Comparison of ENCODE assay signal across 8 cellular contexts in the genomic region with DNA sequence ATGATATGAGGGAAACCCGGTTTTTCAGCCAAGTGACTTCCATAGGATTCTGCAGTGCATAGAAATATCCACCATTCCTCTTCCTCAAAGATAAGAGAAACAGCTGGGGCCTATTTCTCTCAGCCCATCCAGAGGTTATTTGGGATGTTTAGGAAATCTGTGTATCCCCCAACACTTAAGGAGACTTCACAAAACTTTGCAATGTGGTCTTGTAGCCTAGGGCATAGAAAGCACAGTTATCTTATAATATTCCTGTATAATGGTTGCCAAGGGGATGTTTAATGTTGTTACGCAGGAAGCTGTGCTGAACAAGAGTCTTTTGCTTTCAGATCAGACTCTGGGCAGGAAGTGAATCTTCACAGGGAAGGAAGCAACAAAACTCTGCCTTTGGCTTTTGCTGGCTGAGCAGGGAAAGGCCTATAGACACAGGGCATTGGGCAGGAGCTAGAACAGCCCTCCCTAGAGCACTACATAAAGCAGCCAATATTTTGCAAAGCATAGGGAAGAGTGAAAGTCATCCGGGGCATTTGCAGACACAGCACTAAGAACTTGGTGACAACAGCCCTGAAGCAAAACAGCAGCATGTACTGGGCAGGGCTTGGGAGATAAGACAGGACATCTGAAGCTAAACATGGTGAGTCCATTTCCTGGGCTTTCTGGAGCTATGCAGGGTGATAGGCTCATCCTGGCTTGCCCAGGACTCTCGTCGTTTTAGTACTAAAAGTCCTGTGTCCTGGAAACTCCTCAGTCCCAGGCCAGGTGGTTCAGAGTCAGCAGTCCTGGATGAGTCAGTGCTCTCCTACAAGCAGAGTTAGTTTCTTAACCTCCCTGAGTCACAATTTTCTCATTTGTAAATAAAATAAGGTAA. TPM values are rescaled to one million over a fixed set of nuclear protein-coding genes. Genes with fewer than 3 reads are reported as not detected.
DNase-seq lines count a peak whose midpoint lies in the region; ATAC-seq and TF ChIP-seq lines count a peak whose summit lies in the region.

No MANE protein-coding gene starts in this region.

- no peaks in the 10 kb centered on the region for H3K9me3 ChIP-seq in SJSA1 (replicated peaks)

- peak overlapping the region; percentile 19 for H3K27ac ChIP-seq in SJSA1

- DNase-seq in activated CD4-positive, alpha-beta T cell treated with anti-CD3 and anti-CD28 coated beads for 48 hours = peak; percentile 49
- no peak for DNase-seq in activated CD4-positive, alpha-beta T cell treated with anti-CD3 and anti-CD28 coated beads, Interleukin-2, amount 50 U/mL, for 4 hours
- DNase-seq in SJSA1 (ENCODE audit: low read depth in 1 of 2, low spot score in 2 of 2) (peak; percentile 46 to 53), mesothelial cell of epicardium (ENCODE audit: low spot score in 2 of 2, unreplicated experiment in 2 of 2) (peak in 1 of 2 experiments; percentile 35), GOT3 (lab: John Stamatoyannopoulos, UW) (no peak), activated gamma-delta T cell (lab: John Stamatoyannopoulos, UW) (no peak)

- H3K36me3 Mint-ChIP-seq in dendritic cell treated with granulocyte-macrophage colony-stimulating factor and Interleukin-4, amounts not matched to agents 40 ng/mL and 50 ng/mL, for 4 days (ENCODE audit: low read depth) = no peaks in the 10 kb centered on the region
- peaks cover 3% of the 10 kb centered on the region for H3K36me3 Mint-ChIP-seq in mesothelial cell of epicardium

- peaks cover 17% of the 10 kb centered on the region for H3K9me3 Mint-ChIP-seq in dendritic cell treated with granulocyte-macrophage colony-stimulating factor and Interleukin-4, amounts not matched to agents 40 ng/mL and 50 ng/mL, for 4 days
- peaks cover 24% of the 10 kb centered on the region for H3K9me3 Mint-ChIP-seq in mesothelial cell of epicardium

- intact Hi-C loops in dendritic cell treated with granulocyte-macrophage colony-stimulating factor and Interleukin-4, amounts not matched to agents 40 ng/mL and 50 ng/mL, for 4 days (cut with micrococcal nuclease) = loop anchor here (5.0 to 10.0 kb wide), 3 partner anchors 106 to 459 kb away; no protein-coding TSS in a partner anchor

- no peaks in the 10 kb centered on the region for H3K36me3 ChIP-seq in SJSA1

- peaks cover 25% of the 10 kb centered on the region for H3K27me3 Mint-ChIP-seq in dendritic cell treated with granulocyte-macrophage colony-stimulating factor and Interleukin-4, amounts not matched to agents 40 ng/mL and 50 ng/mL, for 4 days
- H3K27me3 Mint-ChIP-seq in mesothelial cell of epicardium (ENCODE audit: low read depth) = peaks cover 14% of the 10 kb centered on the region

- ATAC-seq in HG02973 (IDR thresholded peaks at IDR 0.05; ENCODE audit: unreplicated experiment) = no peak

- H3K4me3 Mint-ChIP-seq in dendritic cell treated with granulocyte-macrophage colony-stimulating factor and Interleukin-4, amounts not matched to agents 40 ng/mL and 50 ng/mL, for 4 days = peak overlapping the region; percentile 56
- H3K4me3 Mint-ChIP-seq in mesothelial cell of epicardium = peak overlapping the region; percentile 45

- peaks cover 28% of the 10 kb centered on the region for H3K4me1 ChIP-seq in SJSA1 (replicated peaks)

- TF ChIP-seq CTCF in mesothelial cell of epicardium (IDR thresholded peaks at IDR 0.05; ENCODE audit: unreplicated experiment) = no peak

- H3K4me1 Mint-ChIP-seq in dendritic cell treated with granulocyte-macrophage colony-stimulating factor and Interleukin-4, amounts not matched to agents 40 ng/mL and 50 ng/mL, for 4 days (ENCODE audit: low read depth) = peaks cover 21% of the 10 kb centered on the region
- H3K4me1 Mint-ChIP-seq in mesothelial cell of epicardium = peaks cover 26% of the 10 kb centered on the region

- H3K4me3 ChIP-seq in SJSA1 = peak overlapping the region; percentile 13; the same call in 1 of the 2 replicates

- peak overlapping the region; percentile 83 for H3K27ac Mint-ChIP-seq in dendritic cell treated with granulocyte-macrophage colony-stimulating factor and Interleukin-4, amounts not matched to agents 40 ng/mL and 50 ng/mL, for 4 days
- peak overlapping the region; percentile 97 for H3K27ac Mint-ChIP-seq in mesothelial cell of epicardium

- H3K27me3 ChIP-seq in SJSA1 (replicated peaks) = no peaks in the 10 kb centered on the region

RNA-seq across cellular contexts. Expression of gene BEAN1, which starts 18.7 kb away (rescaled TPM):
- total RNA-seq in SJSA1 (2014; rRNA removed; shearing (Covaris generic)) = not detected in 2 replicates
- 0.82 to 1.1 TPM (median 1.0 TPM) in 3 replicates for total RNA-seq in mesothelial cell of epicardium

RNA-seq across cellular contexts. Expression of gene CDH5, which starts 41.9 kb away (rescaled TPM):
- total RNA-seq in SJSA1 (2014; rRNA removed; shearing (Covaris generic)) = not detected in 2 replicates
- 0.09 to 0.27 TPM (median 0.16 TPM) in 3 replicates for total RNA-seq in mesothelial cell of epicardium

Comparison
In these comparisons a context has a peak if more than half of its experiments do, and no peak if none do; other contexts are left out.
1. DNase-seq: peak in activated CD4-positive, alpha-beta T cell treated with anti-CD3 and anti-CD28 coated beads for 48 hours (single experiment) and SJSA1 (2 of 2); none in activated CD4-positive, alpha-beta T cell treated with anti-CD3 and anti-CD28 coated beads, Interleukin-2, amount 50 U/mL, for 4 hours (0 of 2), GOT3 (single experiment) and activated gamma-delta T cell (single experiment).